In the genomic region with DNA sequence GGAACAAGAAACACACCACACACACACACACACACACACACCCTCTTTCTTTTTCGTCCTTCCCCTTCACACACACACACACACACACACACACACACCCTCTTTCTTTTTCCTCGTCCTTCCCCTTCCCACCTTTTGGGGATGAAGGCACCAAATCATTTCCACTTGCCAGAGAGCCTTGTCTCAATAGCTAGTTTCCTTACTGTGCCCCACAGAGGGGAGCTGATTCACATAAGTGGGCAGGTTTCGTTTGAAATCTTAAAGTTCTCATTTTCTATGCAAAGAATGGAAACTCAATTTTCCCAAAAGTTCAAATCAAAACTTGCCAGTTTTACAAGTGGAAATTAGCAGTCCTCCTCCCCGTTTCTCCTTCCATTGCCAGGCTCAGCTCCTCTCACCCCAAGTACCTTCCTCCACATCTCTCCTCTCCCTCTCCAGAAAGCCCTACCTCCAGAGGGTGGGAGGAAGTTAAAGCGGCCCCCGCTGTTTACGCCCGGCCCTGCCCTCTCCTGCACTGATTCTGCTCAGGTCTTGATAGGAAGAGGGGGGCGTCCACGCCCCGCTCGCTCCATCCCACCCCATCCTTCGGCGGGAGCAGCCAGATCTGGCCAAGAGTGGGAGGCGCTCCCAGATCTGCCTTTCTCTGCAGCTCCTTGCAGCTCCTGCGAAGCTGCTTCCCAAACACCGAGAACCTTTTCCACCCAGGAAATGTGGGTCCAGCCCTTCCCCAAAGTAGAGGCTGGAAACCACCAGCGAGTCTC, we compare ENCODE assay signal across 1 cellular context.
A peak's percentile ranks its signal among the peaks of the same experiment; 100 is the strongest.
TF ChIP-seq lines count a peak whose summit lies in the region.

No MANE protein-coding gene starts in this region.

TF ChIP-seq in HEK293, 187 proteins besides CTCF, POLR2A, EP300 and RAD21 (continued from another document):
- TF ChIP-seq, protein P1, sequence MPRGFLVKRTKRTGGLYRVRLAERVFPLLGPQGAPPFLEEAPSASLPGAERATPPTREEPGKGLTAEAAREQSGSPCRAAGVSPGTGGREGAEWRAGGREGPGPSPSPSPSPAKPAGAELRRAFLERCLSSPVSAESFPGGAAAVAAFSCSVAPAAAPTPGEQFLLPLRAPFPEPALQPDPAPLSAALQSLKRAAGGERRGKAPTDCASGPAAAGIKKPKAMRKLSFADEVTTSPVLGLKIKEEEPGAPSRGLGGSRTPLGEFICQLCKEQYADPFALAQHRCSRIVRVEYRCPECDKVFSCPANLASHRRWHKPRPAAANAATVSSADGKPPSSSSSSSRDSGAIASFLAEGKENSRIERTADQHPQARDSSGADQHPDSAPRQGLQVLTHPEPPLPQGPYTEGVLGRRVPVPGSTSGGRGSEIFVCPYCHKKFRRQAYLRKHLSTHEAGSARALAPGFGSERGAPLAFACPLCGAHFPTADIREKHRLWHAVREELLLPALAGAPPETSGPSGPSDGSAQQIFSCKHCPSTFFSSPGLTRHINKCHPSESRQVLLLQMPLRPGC (tag by site-specific recombination; IDR thresholded peaks at IDR 0.05) = 0 out of 2 replicates have a peak, but pooled peaks have one; percentile 0
- TF ChIP-seq KLF17 (tag by site-specific recombination; IDR thresholded peaks at IDR 0.05) (no peak), KLF10 (tag by site-specific recombination; IDR thresholded peaks at IDR 0.05) (no peak), PBX3 (CRISPR knock-in tag; IDR thresholded peaks at IDR 0.05) (no peak), ZNF701 (tag by site-specific recombination; IDR thresholded peaks at IDR 0.05) (no peak), KLF9 (tag by site-specific recombination; IDR thresholded peaks at IDR 0.05; ENCODE audit: low read depth) (peak; percentile 43), PRDM6 (tag by site-specific recombination; IDR thresholded peaks at IDR 0.05) (no peak), ZNF16 (tag by site-specific recombination; IDR thresholded peaks at IDR 0.05; ENCODE audit: low read depth) (no peak), ZFHX2 (tag by site-specific recombination; conservative IDR thresholded peaks at IDR 0.05) (peak; percentile 93), KLF16 (tag by site-specific recombination; IDR thresholded peaks at IDR 0.05) (0 out of 2 replicates have a peak, but pooled peaks have one; percentile 65), OVOL3 (tag by site-specific recombination; IDR thresholded peaks at IDR 0.05) (no peak), ZNF354C (tag by site-specific recombination; IDR thresholded peaks at IDR 0.05; ENCODE audit: borderline replicate concordance, low read depth) (no peak), TRIM28 (IDR thresholded peaks at IDR 0.05; ENCODE audit: borderline replicate concordance, low read length) (no peak), ZNF560 (tag by site-specific recombination; IDR thresholded peaks at IDR 0.05; ENCODE audit: borderline replicate concordance) (no peak), ZNF660 (tag by site-specific recombination; IDR thresholded peaks at IDR 0.05) (no peak), ZFP69B (tag by site-specific recombination; IDR thresholded peaks at IDR 0.05) (peak; percentile 83), ELK4 (IDR thresholded peaks at IDR 0.05; ENCODE audit: borderline replicate concordance, low read depth, low read length) (no peak), ZNF561 (tag by site-specific recombination; IDR thresholded peaks at IDR 0.05; ENCODE audit: borderline replicate concordance) (0 out of 2 replicates have a peak, but pooled peaks have one; percentile 16), ZNF394 (tag by site-specific recombination; IDR thresholded peaks at IDR 0.05; ENCODE audit: borderline replicate concordance) (peak; percentile 42; the same call in 1 of the 2 replicates), ZBTB17 (tag by site-specific recombination; IDR thresholded peaks at IDR 0.05) (peak; percentile 92), ZNF2 (tag by site-specific recombination; IDR thresholded peaks at IDR 0.05) (no peak), ZBTB10 (tag by site-specific recombination; IDR thresholded peaks at IDR 0.05) (peak; percentile 41; the same call in 1 of the 2 replicates), ZNF629 (tag by site-specific recombination; IDR thresholded peaks at IDR 0.05) (no peak; the same call in none of the 2 replicates), GFI1B (tag by site-specific recombination; IDR thresholded peaks at IDR 0.05) (peak; percentile 21; the same call in 1 of the 2 replicates), PRDM10 (tag by site-specific recombination; IDR thresholded peaks at IDR 0.05) (peak; percentile 59), ZNF580 (tag by site-specific recombination; IDR thresholded peaks at IDR 0.05) (0 out of 2 replicates have a peak, but pooled peaks have one; percentile 47), ZNF473 (tag by site-specific recombination; IDR thresholded peaks at IDR 0.05) (peak; percentile 58; the same call in 1 of the 2 replicates), KLF1 (tag by site-specific recombination; IDR thresholded peaks at IDR 0.05) (peak; percentile 75)
- TF ChIP-seq, protein P2, sequence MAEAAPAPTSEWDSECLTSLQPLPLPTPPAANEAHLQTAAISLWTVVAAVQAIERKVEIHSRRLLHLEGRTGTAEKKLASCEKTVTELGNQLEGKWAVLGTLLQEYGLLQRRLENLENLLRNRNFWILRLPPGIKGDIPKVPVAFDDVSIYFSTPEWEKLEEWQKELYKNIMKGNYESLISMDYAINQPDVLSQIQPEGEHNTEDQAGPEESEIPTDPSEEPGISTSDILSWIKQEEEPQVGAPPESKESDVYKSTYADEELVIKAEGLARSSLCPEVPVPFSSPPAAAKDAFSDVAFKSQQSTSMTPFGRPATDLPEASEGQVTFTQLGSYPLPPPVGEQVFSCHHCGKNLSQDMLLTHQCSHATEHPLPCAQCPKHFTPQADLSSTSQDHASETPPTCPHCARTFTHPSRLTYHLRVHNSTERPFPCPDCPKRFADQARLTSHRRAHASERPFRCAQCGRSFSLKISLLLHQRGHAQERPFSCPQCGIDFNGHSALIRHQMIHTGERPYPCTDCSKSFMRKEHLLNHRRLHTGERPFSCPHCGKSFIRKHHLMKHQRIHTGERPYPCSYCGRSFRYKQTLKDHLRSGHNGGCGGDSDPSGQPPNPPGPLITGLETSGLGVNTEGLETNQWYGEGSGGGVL (tag by site-specific recombination; IDR thresholded peaks at IDR 0.05) = peak; percentile 97
- TF ChIP-seq, protein P3, sequence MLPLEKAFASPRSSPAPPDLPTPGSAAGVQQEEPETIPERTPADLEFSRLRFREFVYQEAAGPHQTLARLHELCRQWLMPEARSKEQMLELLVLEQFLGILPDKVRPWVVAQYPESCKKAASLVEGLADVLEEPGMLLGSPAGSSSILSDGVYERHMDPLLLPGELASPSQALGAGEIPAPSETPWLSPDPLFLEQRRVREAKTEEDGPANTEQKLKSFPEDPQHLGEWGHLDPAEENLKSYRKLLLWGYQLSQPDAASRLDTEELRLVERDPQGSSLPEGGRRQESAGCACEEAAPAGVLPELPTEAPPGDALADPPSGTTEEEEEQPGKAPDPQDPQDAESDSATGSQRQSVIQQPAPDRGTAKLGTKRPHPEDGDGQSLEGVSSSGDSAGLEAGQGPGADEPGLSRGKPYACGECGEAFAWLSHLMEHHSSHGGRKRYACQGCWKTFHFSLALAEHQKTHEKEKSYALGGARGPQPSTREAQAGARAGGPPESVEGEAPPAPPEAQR (tag by site-specific recombination; IDR thresholded peaks at IDR 0.05) = peak; percentile 60; the same call in 1 of the 2 replicates
- TF ChIP-seq, protein P4, sequence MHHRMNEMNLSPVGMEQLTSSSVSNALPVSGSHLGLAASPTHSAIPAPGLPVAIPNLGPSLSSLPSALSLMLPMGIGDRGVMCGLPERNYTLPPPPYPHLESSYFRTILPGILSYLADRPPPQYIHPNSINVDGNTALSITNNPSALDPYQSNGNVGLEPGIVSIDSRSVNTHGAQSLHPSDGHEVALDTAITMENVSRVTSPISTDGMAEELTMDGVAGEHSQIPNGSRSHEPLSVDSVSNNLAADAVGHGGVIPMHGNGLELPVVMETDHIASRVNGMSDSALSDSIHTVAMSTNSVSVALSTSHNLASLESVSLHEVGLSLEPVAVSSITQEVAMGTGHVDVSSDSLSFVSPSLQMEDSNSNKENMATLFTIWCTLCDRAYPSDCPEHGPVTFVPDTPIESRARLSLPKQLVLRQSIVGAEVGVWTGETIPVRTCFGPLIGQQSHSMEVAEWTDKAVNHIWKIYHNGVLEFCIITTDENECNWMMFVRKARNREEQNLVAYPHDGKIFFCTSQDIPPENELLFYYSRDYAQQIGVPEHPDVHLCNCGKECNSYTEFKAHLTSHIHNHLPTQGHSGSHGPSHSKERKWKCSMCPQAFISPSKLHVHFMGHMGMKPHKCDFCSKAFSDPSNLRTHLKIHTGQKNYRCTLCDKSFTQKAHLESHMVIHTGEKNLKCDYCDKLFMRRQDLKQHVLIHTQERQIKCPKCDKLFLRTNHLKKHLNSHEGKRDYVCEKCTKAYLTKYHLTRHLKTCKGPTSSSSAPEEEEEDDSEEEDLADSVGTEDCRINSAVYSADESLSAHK (tag by site-specific recombination; IDR thresholded peaks at IDR 0.05) = peak; percentile 92
TF ChIP-seq in HEK293: peak in this region for 45.
